Comparison of ENCODE assay signal across 2 cellular contexts in genomic region chr22:19554834-19555404, GRCh38.
TF ChIP-seq lines count a peak whose summit lies in the region.

No MANE protein-coding gene starts in this region.

TF ChIP-seq in A549, 52 proteins besides CTCF, POLR2A, EP300 and RAD21 (continued from another document):
- no peak for TF ChIP-seq FOSL2 (IDR thresholded peaks at IDR 0.05)
- peak; percentile 52; the same call in 1 of the 2 replicates for TF ChIP-seq FOSL2 (CRISPR knock-in tag; IDR thresholded peaks at IDR 0.05)

TF ChIP-seq in WTC11, 78 proteins besides CTCF, POLR2A, EP300 and RAD21 (continued from another document):
- no peak for TF ChIP-seq ZNF425 (CRISPR knock-in tag; conservative IDR thresholded peaks at IDR 0.05)
- no peak for TF ChIP-seq FOXP4 (CRISPR knock-in tag; IDR thresholded peaks at IDR 0.05)
- TF ChIP-seq, protein P1, sequence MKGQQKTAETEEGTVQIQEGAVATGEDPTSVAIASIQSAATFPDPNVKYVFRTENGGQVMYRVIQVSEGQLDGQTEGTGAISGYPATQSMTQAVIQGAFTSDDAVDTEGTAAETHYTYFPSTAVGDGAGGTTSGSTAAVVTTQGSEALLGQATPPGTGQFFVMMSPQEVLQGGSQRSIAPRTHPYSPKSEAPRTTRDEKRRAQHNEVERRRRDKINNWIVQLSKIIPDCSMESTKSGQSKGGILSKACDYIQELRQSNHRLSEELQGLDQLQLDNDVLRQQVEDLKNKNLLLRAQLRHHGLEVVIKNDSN (CRISPR knock-in tag; IDR thresholded peaks at IDR 0.05): no peak
- no peak for TF ChIP-seq MXD4 (CRISPR knock-in tag; IDR thresholded peaks at IDR 0.05; ENCODE audit: borderline replicate concordance)
